Comparison of ENCODE assay signal across 2 cellular contexts in genomic region chr2:145800201-145801091, GRCh38.
TF ChIP-seq lines count a peak whose summit lies in the region.

No MANE protein-coding gene starts in this region.

TF ChIP-seq in K562, 482 proteins besides CTCF, POLR2A, EP300 and RAD21 (continued from another document):
- TF ChIP-seq NFIX (CRISPR knock-in tag; IDR thresholded peaks at IDR 0.05; ENCODE audit: low read depth) (peak; percentile 26; the same call in 1 of the 2 replicates), ZEB2 (IDR thresholded peaks at IDR 0.05) (no peak)

TF ChIP-seq in HepG2, 621 proteins besides CTCF, POLR2A, EP300 and RAD21 (continued from another document and continues in another):
- TF ChIP-seq RORA (CRISPR knock-in tag; IDR thresholded peaks at IDR 0.05) = peak; percentile 92
- TF ChIP-seq RARG (CRISPR knock-in tag; IDR thresholded peaks at IDR 0.05; ENCODE audit: low read depth) = no peak
- TF ChIP-seq ZNF333 (CRISPR knock-in tag; IDR thresholded peaks at IDR 0.05; ENCODE audit: borderline replicate concordance) = 0 out of 2 replicates have a peak, but pooled peaks have one; percentile 35
- peak; percentile 79 for TF ChIP-seq HNF4G (IDR thresholded peaks at IDR 0.05; ENCODE audit: borderline replicate concordance, low read depth, low read length)
- TF ChIP-seq HNF4G (CRISPR knock-in tag; IDR thresholded peaks at IDR 0.05; ENCODE audit: borderline replicate concordance, low read depth) = peak; percentile 61; the same call in 1 of the 2 replicates
- peak; percentile 96 for TF ChIP-seq ZNF292 (CRISPR knock-in tag; IDR thresholded peaks at IDR 0.05; ENCODE audit: borderline replicate concordance, low read depth)
- peak; percentile 77 for TF ChIP-seq DRAP1 (CRISPR knock-in tag; IDR thresholded peaks at IDR 0.05)
- peak; percentile 97 for TF ChIP-seq RCOR2 (CRISPR knock-in tag; IDR thresholded peaks at IDR 0.05)
- peak; percentile 91 for TF ChIP-seq SKI (IDR thresholded peaks at IDR 0.05; ENCODE audit: partially characterized antibody)
- 0 out of 2 replicates have a peak, but pooled peaks have one; percentile 70 for TF ChIP-seq HNRNPL (IDR thresholded peaks at IDR 0.05; ENCODE audit: low read depth, low read length)
- TF ChIP-seq RBFOX2 (IDR thresholded peaks at IDR 0.05; ENCODE audit: low read depth, low read length) = 0 out of 2 replicates have a peak, but pooled peaks have one; percentile 36
- peak; percentile 63; the same call in 1 of the 2 replicates for TF ChIP-seq ZNF580 (CRISPR knock-in tag; IDR thresholded peaks at IDR 0.05; ENCODE audit: borderline replicate concordance, low read depth)
- peak in 1 of 2 experiments; percentile 93; a peak in 2 of 4 replicates for TF ChIP-seq ATF4 (CRISPR knock-in tag; IDR thresholded peaks at IDR 0.05)
- TF ChIP-seq ZNF234 (CRISPR knock-in tag; conservative IDR thresholded peaks at IDR 0.05) = no peak
- TF ChIP-seq SSRP1 (CRISPR knock-in tag; IDR thresholded peaks at IDR 0.05) = peak; percentile 83
- TF ChIP-seq ZBTB2 (CRISPR knock-in tag; IDR thresholded peaks at IDR 0.05; ENCODE audit: low read depth) = no peak
- peak; percentile 46 for TF ChIP-seq SMC3 (IDR thresholded peaks at IDR 0.05; ENCODE audit: low read length)
- no peak for TF ChIP-seq THAP8 (CRISPR knock-in tag; IDR thresholded peaks at IDR 0.05; ENCODE audit: borderline replicate concordance)
- 0 out of 2 replicates have a peak, but pooled peaks have one; percentile 74 for TF ChIP-seq ZFP36L2 (CRISPR knock-in tag; IDR thresholded peaks at IDR 0.05)
- peak; percentile 31; the same call in 1 of the 2 replicates for TF ChIP-seq TAF1 (CRISPR knock-in tag; IDR thresholded peaks at IDR 0.05)
- peak; percentile 99 for TF ChIP-seq HNRNPUL1 (IDR thresholded peaks at IDR 0.05; ENCODE audit: low read depth, low read length)
- peak; percentile 58; the same call in 1 of the 2 replicates for TF ChIP-seq BRF2 (CRISPR knock-in tag; IDR thresholded peaks at IDR 0.05)
- peak; percentile 91 for TF ChIP-seq TBL1XR1 (IDR thresholded peaks at IDR 0.05; ENCODE audit: borderline replicate concordance, low read length, partially characterized antibody)
- peak; percentile 96; the same call in 1 of the 2 replicates for TF ChIP-seq TARDBP (CRISPR knock-in tag; IDR thresholded peaks at IDR 0.05)
- TF ChIP-seq MBD4 (IDR thresholded peaks at IDR 0.05; ENCODE audit: borderline replicate concordance, low read length) = peak; percentile 99
- TF ChIP-seq ZNF362 (CRISPR knock-in tag; IDR thresholded peaks at IDR 0.05; ENCODE audit: borderline replicate concordance) = peak; percentile 84; the same call in 1 of the 2 replicates
- peak; percentile 95 for TF ChIP-seq MEIS2 (CRISPR knock-in tag; IDR thresholded peaks at IDR 0.05)
- 0 out of 2 replicates have a peak, but pooled peaks have one; percentile 55 for TF ChIP-seq ZSCAN20 (CRISPR knock-in tag; IDR thresholded peaks at IDR 0.05; ENCODE audit: borderline replicate concordance)
- peak; percentile 78 for TF ChIP-seq FOXK2 (IDR thresholded peaks at IDR 0.05)
- TF ChIP-seq ZNF609 (CRISPR knock-in tag; IDR thresholded peaks at IDR 0.05; ENCODE audit: borderline replicate concordance) = peak; percentile 99
- TF ChIP-seq HBP1 (CRISPR knock-in tag; IDR thresholded peaks at IDR 0.05; ENCODE audit: low read depth) = peak; percentile 41; the same call in 1 of the 2 replicates
- no peak for TF ChIP-seq CERS6 (CRISPR knock-in tag; IDR thresholded peaks at IDR 0.05)
- TF ChIP-seq PLSCR1 (CRISPR knock-in tag; IDR thresholded peaks at IDR 0.05; ENCODE audit: borderline replicate concordance) = 0 out of 2 replicates have a peak, but pooled peaks have one; percentile 63
- peak; percentile 37; the same call in 1 of the 2 replicates for TF ChIP-seq ARID4A (CRISPR knock-in tag; IDR thresholded peaks at IDR 0.05; ENCODE audit: borderline replicate concordance)
- peak; percentile 73; the same call in 1 of the 2 replicates for TF ChIP-seq ETV5 (CRISPR knock-in tag; IDR thresholded peaks at IDR 0.05; ENCODE audit: borderline replicate concordance)
